In the genomic region with DNA sequence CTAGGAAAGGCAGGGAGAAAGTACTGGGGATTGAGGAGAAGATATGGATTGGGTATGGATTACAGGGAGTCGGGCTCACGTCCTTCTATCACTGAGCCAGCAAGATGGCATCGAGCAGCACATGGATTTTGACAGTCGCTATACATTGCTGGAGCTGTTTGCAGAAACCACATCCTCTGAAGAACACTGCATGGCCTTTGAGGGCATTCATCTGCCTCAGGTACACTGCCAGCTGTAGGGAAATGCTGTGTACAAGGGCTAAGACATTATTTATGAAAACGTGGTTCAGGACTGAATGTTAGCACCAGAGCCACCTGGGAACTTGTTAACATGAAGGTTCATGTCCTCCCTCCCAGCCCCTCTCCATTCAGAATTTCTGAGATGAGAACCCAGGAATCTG, we compare ENCODE assay signal across 1 cellular context.
TF ChIP-seq lines count a peak whose summit lies in the region.

No MANE protein-coding gene starts in this region.

TF ChIP-seq in H1, 55 proteins besides CTCF, POLR2A, EP300 and RAD21:
- TF ChIP-seq CTBP2 (IDR thresholded peaks at IDR 0.05; ENCODE audit: borderline replicate concordance, insufficient read depth, insufficient read length, low read length): no peak
TF ChIP-seq in H1: peak in this region for 0.
